In the genomic region with DNA sequence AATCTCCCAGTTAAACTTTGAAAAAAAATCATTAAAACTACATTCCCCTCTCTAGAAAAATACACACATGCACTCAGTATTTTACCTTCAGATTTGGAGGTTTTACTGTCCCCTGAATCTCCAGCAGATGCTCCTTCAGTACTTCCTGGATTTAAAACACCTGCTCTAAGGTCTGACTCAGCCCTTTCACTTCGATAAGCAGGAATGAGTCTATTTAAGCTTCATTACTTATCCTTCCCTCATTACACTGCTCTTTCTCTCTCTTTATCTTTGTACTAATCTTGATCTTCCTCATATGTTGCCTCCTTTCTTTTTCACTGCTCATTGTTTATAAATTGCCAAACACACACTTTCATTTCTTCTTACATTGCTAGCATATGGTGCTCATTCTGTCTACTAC, we compare ENCODE assay signal across 23 cellular contexts.
DNase-seq lines count a peak whose midpoint lies in the region; ATAC-seq and TF ChIP-seq lines count a peak whose summit lies in the region.
"Had no signal": no experiment of that assay in that cellular context is flagged by ENCODE, and none has a peak within 500 bp of the region (broad histone marks: within the 10 kb centered on the region; RNA-seq: fewer than 3 reads in every experiment).

No MANE protein-coding gene starts in this region.

- ATAC-seq in GM18868 (IDR thresholded peaks at IDR 0.05; ENCODE audit: unreplicated experiment) = peak; percentile 47
- peak; percentile 65 for ATAC-seq in HG03097 (IDR thresholded peaks at IDR 0.05; ENCODE audit: low FRiP score, unreplicated experiment)
- 0 out of 2 replicates have a peak, but pooled peaks have one; percentile 16 for ATAC-seq in WTC11
- ATAC-seq in HG02642 (IDR thresholded peaks at IDR 0.05; ENCODE audit: poor library complexity, unreplicated experiment) = no peak
- ATAC-seq: activated T-cell treated with anti-CD3 and anti-CD28 coated beads, Interleukin-2, amount 50 U/mL, for 72 hours; CD8-positive, alpha-beta T cell; psoas muscle; SK-N-SH treated with all-trans-retinoic acid at 6 μM for 48 hours; upper lobe of right lung had no signal

- H3K9me2 ChIP-seq in GM23248 (ENCODE audit: insufficient read depth) = no peaks in the 10 kb centered on the region

- CTCF ChIA-PET in WTC11 (lab: Charles Lee) = no interaction called here

- H4K20me1 ChIP-seq in GM23248 (ENCODE audit: insufficient read depth) = no peaks in the 10 kb centered on the region

- H3K36me3 Mint-ChIP-seq in WTC11 = no peaks in the 10 kb centered on the region
- H3K36me3 Mint-ChIP-seq: activated naive CD4-positive, alpha-beta T cell treated with anti-CD3 and anti-CD28 coated beads, Interleukin-2, amount 50 U/mL, for 24 hours; CD8-positive, alpha-beta T cell; IgD-negative memory B cell had no signal

- peaks cover 4% of the 10 kb centered on the region; the same call in 1 of the 2 replicates for H3K4me1 Mint-ChIP-seq in WTC11
- H3K4me1 Mint-ChIP-seq: activated naive CD4-positive, alpha-beta T cell treated with anti-CD3 and anti-CD28 coated beads, Interleukin-2, amount 50 U/mL, for 24 hours; IgD-negative memory B cell had no signal

- no peak overlapping the region for H3K4me3 ChIP-seq in GM23248
- H3K4me3 ChIP-seq: esophagus muscularis mucosa, psoas muscle, smooth muscle cell, upper lobe of right lung had no signal

- peak; percentile 63 for DNase-seq in DMS53 treated with DMSO at 0.1 percent for 48 hours (lab: John Stamatoyannopoulos, UW; ENCODE audit: unreplicated experiment)
- no peak for DNase-seq in WTC11 (ENCODE audit: low spot score)
- DNase-seq in iPS-NIHi11 (ENCODE audit: low spot score) = no peak
- DNase-seq in GM23248 = no peak
- DNase-seq in T1000 (lab: John Stamatoyannopoulos, UW) = no peak
- DNase-seq: activated CD4-positive, alpha-beta T cell treated with anti-CD3 and anti-CD28 coated beads for 1 hour; activated T-cell treated with anti-CD3 and anti-CD28 coated beads, Interleukin-2, amount 50 U/mL, for 72 hours; CD8-positive, alpha-beta T cell; effector CD4-positive, alpha-beta T cell; NCI-H2081; NCI-H774; psoas muscle; stimulated activated CD4-positive, alpha-beta T cell treated with anti-CD3 and anti-CD28 coated beads, Interleukin-4, amount 100 ng/mL, for 24 hours; upper lobe of right lung had no signal

- 0 to 6% methylated on average over 1 of the region's 1 CpG for WGBS in GM23248 (ENCODE audit: low coverage in 1 of 2, low lambda C conversion rate in 2 of 2, missing lambda C conversion rate in 2 of 2), 2 experiments

- no peaks in the 10 kb centered on the region for H3K79me2 ChIP-seq in GM23248 (ENCODE audit: insufficient read depth)

- no peak overlapping the region for H2AFZ ChIP-seq in GM23248

- no peaks in the 10 kb centered on the region for H3K27me3 Mint-ChIP-seq in WTC11 (ENCODE audit: low read depth)
- H3K27me3 Mint-ChIP-seq: activated naive CD4-positive, alpha-beta T cell treated with anti-CD3 and anti-CD28 coated beads, Interleukin-2, amount 50 U/mL, for 24 hours; IgD-negative memory B cell had no signal

- no peak overlapping the region for H3K27ac ChIP-seq in GM23248
- H3K27ac ChIP-seq: esophagus muscularis mucosa, psoas muscle, upper lobe of right lung had no signal

- H3K9me3 ChIP-seq in GM23248 (ENCODE audit: low read depth) = no peaks in the 10 kb centered on the region
- H3K9me3 ChIP-seq: esophagus muscularis mucosa, psoas muscle, upper lobe of right lung had no signal

- no peaks in the 10 kb centered on the region for H3K27me3 ChIP-seq in GM23248 (replicated peaks; ENCODE audit: insufficient read depth)
- H3K27me3 ChIP-seq: esophagus muscularis mucosa, upper lobe of right lung had no signal

- in situ Hi-C loops in GM23248 (cut with MboI) = no loop called here

- no peak overlapping the region for H3K9ac ChIP-seq in GM23248

- no peak overlapping the region for H3K27ac Mint-ChIP-seq in WTC11
- H3K27ac Mint-ChIP-seq: activated naive CD4-positive, alpha-beta T cell treated with anti-CD3 and anti-CD28 coated beads, Interleukin-2, amount 50 U/mL, for 24 hours; activated T-cell treated with anti-CD3 and anti-CD28 coated beads, Interleukin-2, amount 50 U/mL, for 72 hours; CD8-positive, alpha-beta T cell; IgD-negative memory B cell; mesothelial cell of epicardium had no signal

- no peaks in the 10 kb centered on the region for H3K36me3 ChIP-seq in GM23248 (ENCODE audit: low read depth)
- H3K36me3 ChIP-seq: esophagus muscularis mucosa, upper lobe of right lung had no signal

- TF ChIP-seq CTCF in WTC11 (IDR thresholded peaks at IDR 0.05) = no peak

- H3K4me1 ChIP-seq in GM23248 (ENCODE audit: insufficient read depth) = no peaks in the 10 kb centered on the region
- H3K4me1 ChIP-seq: esophagus muscularis mucosa, psoas muscle, upper lobe of right lung had no signal

- no peaks in the 10 kb centered on the region for H3K9me3 Mint-ChIP-seq in WTC11
- H3K9me3 Mint-ChIP-seq: activated naive CD4-positive, alpha-beta T cell treated with anti-CD3 and anti-CD28 coated beads, Interleukin-2, amount 50 U/mL, for 24 hours had no signal

- POLR2A ChIA-PET in WTC11 (lab: Charles Lee) = no interaction called here

- H3K4me2 ChIP-seq in GM23248 (ENCODE audit: unreplicated experiment) = no peak overlapping the region
- H3K4me2 ChIP-seq: smooth muscle cell had no signal

- no peak overlapping the region for H3K4me3 Mint-ChIP-seq in WTC11
- H3K4me3 Mint-ChIP-seq: activated naive CD4-positive, alpha-beta T cell treated with anti-CD3 and anti-CD28 coated beads, Interleukin-2, amount 50 U/mL, for 24 hours; activated T-cell treated with anti-CD3 and anti-CD28 coated beads, Interleukin-2, amount 50 U/mL, for 72 hours; CD8-positive, alpha-beta T cell; IgD-negative memory B cell; mesothelial cell of epicardium had no signal

- no peaks in the 10 kb centered on the region for H3F3A ChIP-seq in GM23248 (ENCODE audit: insufficient read depth)

TF ChIP-seq in WTC11, 78 proteins besides CTCF, POLR2A, EP300 and RAD21 (continues in another document):
- TF ChIP-seq, protein P1, sequence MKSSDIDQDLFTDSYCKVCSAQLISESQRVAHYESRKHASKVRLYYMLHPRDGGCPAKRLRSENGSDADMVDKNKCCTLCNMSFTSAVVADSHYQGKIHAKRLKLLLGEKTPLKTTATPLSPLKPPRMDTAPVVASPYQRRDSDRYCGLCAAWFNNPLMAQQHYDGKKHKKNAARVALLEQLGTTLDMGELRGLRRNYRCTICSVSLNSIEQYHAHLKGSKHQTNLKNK (CRISPR knock-in tag; IDR thresholded peaks at IDR 0.05) = no peak
- TF ChIP-seq NR2C2 (CRISPR knock-in tag; IDR thresholded peaks at IDR 0.05) (no peak), TP53 (CRISPR knock-in tag; IDR thresholded peaks at IDR 0.05) (no peak), RELA (CRISPR knock-in tag; IDR thresholded peaks at IDR 0.05; ENCODE audit: borderline replicate concordance) (no peak), FOXK1 (CRISPR knock-in tag; IDR thresholded peaks at IDR 0.05) (no peak)
- TF ChIP-seq, protein P2, sequence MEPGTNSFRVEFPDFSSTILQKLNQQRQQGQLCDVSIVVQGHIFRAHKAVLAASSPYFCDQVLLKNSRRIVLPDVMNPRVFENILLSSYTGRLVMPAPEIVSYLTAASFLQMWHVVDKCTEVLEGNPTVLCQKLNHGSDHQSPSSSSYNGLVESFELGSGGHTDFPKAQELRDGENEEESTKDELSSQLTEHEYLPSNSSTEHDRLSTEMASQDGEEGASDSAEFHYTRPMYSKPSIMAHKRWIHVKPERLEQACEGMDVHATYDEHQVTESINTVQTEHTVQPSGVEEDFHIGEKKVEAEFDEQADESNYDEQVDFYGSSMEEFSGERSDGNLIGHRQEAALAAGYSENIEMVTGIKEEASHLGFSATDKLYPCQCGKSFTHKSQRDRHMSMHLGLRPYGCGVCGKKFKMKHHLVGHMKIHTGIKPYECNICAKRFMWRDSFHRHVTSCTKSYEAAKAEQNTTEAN (CRISPR knock-in tag; IDR thresholded peaks at IDR 0.05) = no peak
- TF ChIP-seq, protein P3, sequence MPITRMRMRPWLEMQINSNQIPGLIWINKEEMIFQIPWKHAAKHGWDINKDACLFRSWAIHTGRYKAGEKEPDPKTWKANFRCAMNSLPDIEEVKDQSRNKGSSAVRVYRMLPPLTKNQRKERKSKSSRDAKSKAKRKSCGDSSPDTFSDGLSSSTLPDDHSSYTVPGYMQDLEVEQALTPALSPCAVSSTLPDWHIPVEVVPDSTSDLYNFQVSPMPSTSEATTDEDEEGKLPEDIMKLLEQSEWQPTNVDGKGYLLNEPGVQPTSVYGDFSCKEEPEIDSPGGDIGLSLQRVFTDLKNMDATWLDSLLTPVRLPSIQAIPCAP (CRISPR knock-in tag; IDR thresholded peaks at IDR 0.05) = no peak
- TF ChIP-seq, protein P4, sequence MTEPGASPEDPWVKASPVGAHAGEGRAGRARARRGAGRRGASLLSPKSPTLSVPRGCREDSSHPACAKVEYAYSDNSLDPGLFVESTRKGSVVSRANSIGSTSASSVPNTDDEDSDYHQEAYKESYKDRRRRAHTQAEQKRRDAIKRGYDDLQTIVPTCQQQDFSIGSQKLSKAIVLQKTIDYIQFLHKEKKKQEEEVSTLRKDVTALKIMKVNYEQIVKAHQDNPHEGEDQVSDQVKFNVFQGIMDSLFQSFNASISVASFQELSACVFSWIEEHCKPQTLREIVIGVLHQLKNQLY (CRISPR knock-in tag; IDR thresholded peaks at IDR 0.05) = no peak
- TF ChIP-seq, protein P5, sequence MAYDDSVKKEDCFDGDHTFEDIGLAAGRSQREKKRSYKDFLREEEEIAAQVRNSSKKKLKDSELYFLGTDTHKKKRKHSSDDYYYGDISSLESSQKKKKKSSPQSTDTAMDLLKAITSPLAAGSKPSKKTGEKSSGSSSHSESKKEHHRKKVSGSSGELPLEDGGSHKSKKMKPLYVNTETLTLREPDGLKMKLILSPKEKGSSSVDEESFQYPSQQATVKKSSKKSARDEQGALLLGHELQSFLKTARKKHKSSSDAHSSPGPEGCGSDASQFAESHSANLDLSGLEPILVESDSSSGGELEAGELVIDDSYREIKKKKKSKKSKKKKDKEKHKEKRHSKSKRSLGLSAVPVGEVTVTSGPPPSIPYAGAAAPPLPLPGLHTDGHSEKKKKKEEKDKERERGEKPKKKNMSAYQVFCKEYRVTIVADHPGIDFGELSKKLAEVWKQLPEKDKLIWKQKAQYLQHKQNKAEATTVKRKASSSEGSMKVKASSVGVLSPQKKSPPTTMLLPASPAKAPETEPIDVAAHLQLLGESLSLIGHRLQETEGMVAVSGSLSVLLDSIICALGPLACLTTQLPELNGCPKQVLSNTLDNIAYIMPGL (CRISPR knock-in tag; IDR thresholded peaks at IDR 0.05) = no peak
- TF ChIP-seq, protein P6, sequence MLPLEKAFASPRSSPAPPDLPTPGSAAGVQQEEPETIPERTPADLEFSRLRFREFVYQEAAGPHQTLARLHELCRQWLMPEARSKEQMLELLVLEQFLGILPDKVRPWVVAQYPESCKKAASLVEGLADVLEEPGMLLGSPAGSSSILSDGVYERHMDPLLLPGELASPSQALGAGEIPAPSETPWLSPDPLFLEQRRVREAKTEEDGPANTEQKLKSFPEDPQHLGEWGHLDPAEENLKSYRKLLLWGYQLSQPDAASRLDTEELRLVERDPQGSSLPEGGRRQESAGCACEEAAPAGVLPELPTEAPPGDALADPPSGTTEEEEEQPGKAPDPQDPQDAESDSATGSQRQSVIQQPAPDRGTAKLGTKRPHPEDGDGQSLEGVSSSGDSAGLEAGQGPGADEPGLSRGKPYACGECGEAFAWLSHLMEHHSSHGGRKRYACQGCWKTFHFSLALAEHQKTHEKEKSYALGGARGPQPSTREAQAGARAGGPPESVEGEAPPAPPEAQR (CRISPR knock-in tag; IDR thresholded peaks at IDR 0.05) = no peak
